Comparison of ENCODE assay signal across 9 cellular contexts in genomic region chr1:178607718-178608408, GRCh38.
DNase-seq lines count a peak whose midpoint lies in the region; ATAC-seq, FAIRE-seq and TF ChIP-seq lines count a peak whose summit lies in the region.
"Had no signal": no experiment of that assay in that cellular context is flagged by ENCODE, and none has a peak within 500 bp of the region (broad histone marks: within the 10 kb centered on the region; RNA-seq: fewer than 3 reads in every experiment).

No MANE protein-coding gene starts in this region.

- H3K36me3 Mint-ChIP-seq in neural progenitor cell: peaks cover 3% of the 10 kb centered on the region
- H3K36me3 Mint-ChIP-seq in activated T-cell treated with anti-CD3 and anti-CD28 coated beads, Interleukin-2, amount 50 U/mL, for 72 hours (ENCODE audit: insufficient read depth in 2 of 2): no peaks in the 10 kb centered on the region
- H3K36me3 Mint-ChIP-seq: activated naive CD4-positive, alpha-beta T cell treated with anti-CD3 and anti-CD28 coated beads, Interleukin-2, amount 10 ng/mL, durations not matched to agents 7 days and 5 days had no signal

- no peak overlapping the region for H3K4me3 Mint-ChIP-seq in neural progenitor cell
- no peak overlapping the region for H3K4me3 Mint-ChIP-seq in activated T-cell treated with anti-CD3 and anti-CD28 coated beads, Interleukin-2, amount 50 U/mL, for 72 hours
- H3K4me3 Mint-ChIP-seq: activated naive CD4-positive, alpha-beta T cell treated with anti-CD3 and anti-CD28 coated beads, Interleukin-2, amount 10 ng/mL, durations not matched to agents 7 days and 5 days had no signal

- TF ChIP-seq POLR2A in esophagus muscularis mucosa (IDR thresholded peaks at IDR 0.05; ENCODE audit: low read depth): no peak

- no peaks in the 10 kb centered on the region for H3K9me3 ChIP-seq in OCI-LY3 (ENCODE audit: insufficient read depth, low read length)
- H3K9me3 ChIP-seq in neural progenitor cell (ENCODE audit: low read depth): no peaks in the 10 kb centered on the region
- H3K9me3 ChIP-seq in esophagus muscularis mucosa: no peaks in the 10 kb centered on the region
- no peaks in the 10 kb centered on the region for H3K9me3 ChIP-seq in kidney (ENCODE audit: control insufficient read depth in 1 of 2, low read length in 2 of 2)

- peak overlapping the region; percentile 3 for H3K27ac Mint-ChIP-seq in neural progenitor cell
- no peak overlapping the region for H3K27ac Mint-ChIP-seq in activated T-cell treated with anti-CD3 and anti-CD28 coated beads, Interleukin-2, amount 50 U/mL, for 72 hours
- H3K27ac Mint-ChIP-seq: activated naive CD4-positive, alpha-beta T cell treated with anti-CD3 and anti-CD28 coated beads, Interleukin-2, amount 10 ng/mL, durations not matched to agents 7 days and 5 days had no signal

- H3K4me2 ChIP-seq in OCI-LY3 (ENCODE audit: low read length): peak overlapping the region; percentile 72
- no peak overlapping the region for H3K4me2 ChIP-seq in neural progenitor cell

- TF ChIP-seq EP300 in esophagus muscularis mucosa (IDR thresholded peaks at IDR 0.05): no peak

- H3K27me3 ChIP-seq in OCI-LY3 (ENCODE audit: low read depth, low read length) (peaks cover 5% of the 10 kb centered on the region; the same call in 1 of the 2 replicates), neural progenitor cell (no peaks in the 10 kb centered on the region), esophagus muscularis mucosa (no peaks in the 10 kb centered on the region)

- H3K9me3 Mint-ChIP-seq in neural progenitor cell: peaks cover 2% of the 10 kb centered on the region
- no peaks in the 10 kb centered on the region for H3K9me3 Mint-ChIP-seq in activated T-cell treated with anti-CD3 and anti-CD28 coated beads, Interleukin-2, amount 50 U/mL, for 72 hours
- H3K9me3 Mint-ChIP-seq: activated naive CD4-positive, alpha-beta T cell treated with anti-CD3 and anti-CD28 coated beads, Interleukin-2, amount 10 ng/mL, durations not matched to agents 7 days and 5 days had no signal

- peak overlapping the region; percentile 59 for H3K4me3 ChIP-seq in OCI-LY3 (ENCODE audit: low read length)
- no peak overlapping the region for H3K4me3 ChIP-seq in neural progenitor cell
- H3K4me3 ChIP-seq in esophagus muscularis mucosa: no peak overlapping the region
- no peak overlapping the region for H3K4me3 ChIP-seq in kidney (ENCODE audit: low read length in 2 of 2)

- H2AFZ ChIP-seq in OCI-LY3 (ENCODE audit: low read depth, low read length): no peak overlapping the region
- no peak overlapping the region for H2AFZ ChIP-seq in neural progenitor cell (replicated peaks)

- H3K9ac ChIP-seq in OCI-LY3 (ENCODE audit: low read length): peak overlapping the region; percentile 21; the same call in 1 of the 2 replicates
- H3K9ac ChIP-seq in neural progenitor cell: no peak overlapping the region
- H3K9ac ChIP-seq in kidney (ENCODE audit: low read length in 2 of 2): no peak overlapping the region

- H3K36me3 ChIP-seq in OCI-LY3 (replicated peaks; ENCODE audit: low read depth, low read length) (no peaks in the 10 kb centered on the region), neural progenitor cell (no peaks in the 10 kb centered on the region), esophagus muscularis mucosa (no peaks in the 10 kb centered on the region), kidney (ENCODE audit: control insufficient read depth in 1 of 2, insufficient read depth in 2 of 2, low read length in 2 of 2) (no peaks in the 10 kb centered on the region)

- intact Hi-C loops in esophagus muscularis mucosa (cut with DNase I): no loop called here
- intact Hi-C loops in kidney (cut with DNase I): no loop called here

- TF ChIP-seq CTCF in OCI-LY3 (IDR thresholded peaks at IDR 0.05; ENCODE audit: low read depth, low read length) (no peak), neural progenitor cell (IDR thresholded peaks at IDR 0.05) (no peak), esophagus muscularis mucosa (IDR thresholded peaks at IDR 0.05) (no peak), kidney (IDR thresholded peaks at IDR 0.05; ENCODE audit: borderline replicate concordance, extremely low read depth, insufficient read depth) (no peak)

- peak overlapping the region; percentile 70 for H3K27ac ChIP-seq in OCI-LY3 (ENCODE audit: low read length)
- no peak overlapping the region for H3K27ac ChIP-seq in neural progenitor cell
- H3K27ac ChIP-seq in esophagus muscularis mucosa (replicated peaks in 1 of 4): peak overlapping the region in 2 of 4 donors; percentile 27 to 39
- no peak overlapping the region for H3K27ac ChIP-seq in kidney (ENCODE audit: low read depth in 2 of 2, low read length in 2 of 2)

- H3F3A ChIP-seq in neural progenitor cell (ENCODE audit: low read depth): peaks cover 6% of the 10 kb centered on the region

- FAIRE-seq in kidney (lab: Jason Lieb, UNC): no peak

- H3K79me2 ChIP-seq in OCI-LY3 (ENCODE audit: low read length): no peaks in the 10 kb centered on the region
- no peaks in the 10 kb centered on the region for H3K79me2 ChIP-seq in neural progenitor cell (ENCODE audit: low read depth)

- DNase-seq in neural progenitor cell (ENCODE audit: low spot score) (no peak), esophagus muscularis mucosa (ENCODE audit: extremely low spot score) (no peak), NCI-H1930 (lab: John Stamatoyannopoulos, UW) (no peak), kidney (no peak)
- no peak for DNase-seq in activated T-cell treated with anti-CD3 and anti-CD28 coated beads, Interleukin-2, amount 50 U/mL, for 72 hours
- DNase-seq: activated naive CD4-positive, alpha-beta T cell treated with anti-CD3 and anti-CD28 coated beads, Interleukin-2, amount 10 ng/mL, durations not matched to agents 7 days and 5 days had no signal

- H4K20me1 ChIP-seq in OCI-LY3 (ENCODE audit: insufficient read depth, low read length) (no peaks in the 10 kb centered on the region), neural progenitor cell (ENCODE audit: low read depth) (no peaks in the 10 kb centered on the region)

- peaks cover 9% of the 10 kb centered on the region for H3K4me1 Mint-ChIP-seq in neural progenitor cell
- no peaks in the 10 kb centered on the region for H3K4me1 Mint-ChIP-seq in activated T-cell treated with anti-CD3 and anti-CD28 coated beads, Interleukin-2, amount 50 U/mL, for 72 hours (ENCODE audit: low read depth)
- H3K4me1 Mint-ChIP-seq: activated naive CD4-positive, alpha-beta T cell treated with anti-CD3 and anti-CD28 coated beads, Interleukin-2, amount 10 ng/mL, durations not matched to agents 7 days and 5 days had no signal

- WGBS in esophagus muscularis mucosa: 73% methylated on average over 6 of the region's 6 CpGs

- ATAC-seq in GM18909 (IDR thresholded peaks at IDR 0.05; ENCODE audit: poor library complexity, unreplicated experiment) (peak; percentile 48), HG02852 (IDR thresholded peaks at IDR 0.05; ENCODE audit: unreplicated experiment) (peak; percentile 59)
- ATAC-seq in activated T-cell treated with anti-CD3 and anti-CD28 coated beads, Interleukin-2, amount 50 U/mL, for 72 hours (replicated peaks in 1 of 2): no peak

- no peaks in the 10 kb centered on the region for H3K27me3 Mint-ChIP-seq in neural progenitor cell (ENCODE audit: insufficient read depth, low read depth)
- no peaks in the 10 kb centered on the region for H3K27me3 Mint-ChIP-seq in activated T-cell treated with anti-CD3 and anti-CD28 coated beads, Interleukin-2, amount 50 U/mL, for 72 hours (ENCODE audit: low read depth)
- H3K27me3 Mint-ChIP-seq: activated naive CD4-positive, alpha-beta T cell treated with anti-CD3 and anti-CD28 coated beads, Interleukin-2, amount 10 ng/mL, durations not matched to agents 7 days and 5 days had no signal

- H3K4me1 ChIP-seq in OCI-LY3 (ENCODE audit: low read length) (peaks cover 39% of the 10 kb centered on the region), neural progenitor cell (peaks cover 8% of the 10 kb centered on the region), esophagus muscularis mucosa (peaks cover 2 to 9% (median 5%) of the 10 kb centered on the region in 4 donors), kidney (ENCODE audit: control insufficient read depth in 1 of 2, insufficient read depth in 1 of 2, low read depth in 1 of 2, low read length in 2 of 2) (no peaks in the 10 kb centered on the region)

Comparison
In these comparisons a context has a peak if more than half of its experiments do, and no peak if none do; other contexts are left out.
1. ATAC-seq: peak in GM18909 (single experiment) and HG02852 (single experiment); none in activated T-cell treated with anti-CD3 and anti-CD28 coated beads, Interleukin-2, amount 50 U/mL, for 72 hours (0 of 2).